In the genomic region with DNA sequence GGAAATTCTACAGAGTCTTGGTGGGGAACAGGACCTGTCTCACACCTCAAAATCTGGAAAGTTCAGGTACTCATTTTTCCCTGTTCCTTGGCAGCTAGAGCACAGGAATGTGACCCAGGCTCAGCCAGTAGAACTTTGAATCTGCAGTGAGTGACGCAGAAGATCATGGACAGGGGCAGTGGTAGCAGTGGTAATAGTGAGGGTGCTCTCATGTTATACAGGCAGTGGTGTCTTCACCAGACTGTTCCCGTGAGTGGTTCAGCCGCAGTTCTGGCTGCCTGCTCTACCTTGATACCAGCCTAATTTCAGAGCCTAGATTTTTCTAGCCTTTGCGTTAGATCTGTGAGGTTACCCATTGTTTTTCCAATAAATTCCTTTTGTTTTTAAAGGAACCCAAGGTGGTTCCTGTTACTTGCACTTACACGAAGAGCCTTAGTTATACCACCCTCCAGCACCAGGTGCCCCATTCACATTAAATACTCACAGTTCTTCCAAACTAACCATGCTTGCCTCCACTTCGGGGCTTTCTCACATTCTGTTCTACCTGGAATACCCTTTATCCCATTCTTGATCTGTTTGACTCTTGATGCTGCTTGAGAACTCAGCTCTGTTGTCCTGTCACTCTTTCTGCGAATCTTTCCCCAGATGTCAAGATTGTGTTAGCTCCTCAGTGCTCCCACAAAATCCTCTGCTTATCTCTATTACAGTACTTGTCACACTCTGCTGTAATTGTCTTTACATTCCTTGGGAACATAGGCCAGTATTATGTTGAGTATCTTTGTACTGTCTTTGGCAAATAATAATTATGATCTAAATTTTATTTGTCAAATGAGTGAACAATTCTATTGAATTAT, we compare ENCODE assay signal across 26 cellular contexts. TPM values are rescaled to one million over a fixed set of nuclear protein-coding genes. Genes with fewer than 3 reads are reported as not detected.
DNase-seq lines count a peak whose midpoint lies in the region; ATAC-seq, FAIRE-seq and TF ChIP-seq lines count a peak whose summit lies in the region.
"Had no signal": no experiment of that assay in that cellular context is flagged by ENCODE, and none has a peak within 500 bp of the region (broad histone marks: within the 10 kb centered on the region; RNA-seq: fewer than 3 reads in every experiment).

No MANE protein-coding gene starts in this region.

- peaks cover 23% of the 10 kb centered on the region for H3K4me1 Mint-ChIP-seq in GM23338
- peaks cover 15% of the 10 kb centered on the region for H3K4me1 Mint-ChIP-seq in progenitor cell of endocrine pancreas (ENCODE audit: low read depth)
- H3K4me1 Mint-ChIP-seq in CD14-positive monocyte: peaks cover 20% of the 10 kb centered on the region

- dilution Hi-C loops in endothelial cell of umbilical vein (cut with MboI; ENCODE audit: extremely low pct_ligation_motif_present, low sequenced_read_pairs): no loop called here

- H3K27ac ChIP-seq in GM23338 (ENCODE audit: low read depth): peak overlapping the region; percentile 39
- peak overlapping the region; percentile 4 for H3K27ac ChIP-seq in OCI-LY1 (ENCODE audit: low read depth, low read length, poor library complexity, severe bottlenecking)
- H3K27ac ChIP-seq in endothelial cell of umbilical vein (ENCODE audit: insufficient read depth, low read depth, low read length): peak overlapping the region; percentile 27
- H3K27ac ChIP-seq: BLaER1 had no signal

- TF ChIP-seq POLR2A in endothelial cell of umbilical vein (IDR thresholded peaks at IDR 0.05; ENCODE audit: low read depth, low read length): no peak

- POLR2A ChIA-PET in endothelial cell of umbilical vein (lab: Charles Lee): no interaction called here

- H2AFZ ChIP-seq in GM23338 (no peak overlapping the region), OCI-LY1 (ENCODE audit: low read length) (no peak overlapping the region), endothelial cell of umbilical vein (ENCODE audit: low read depth, low read length) (no peak overlapping the region)

- no peak overlapping the region for H3K4me3 ChIP-seq in GM23338
- H3K4me3 ChIP-seq in OCI-LY1 (ENCODE audit: low read depth, low read length, poor library complexity, severe bottlenecking): no peak overlapping the region
- H3K4me3 ChIP-seq in endothelial cell of umbilical vein (replicated peaks in 1 of 3; ENCODE audit: insufficient read depth in 1 of 3, low read depth in 1 of 3, low read length in 3 of 3): no peak overlapping the region
- H3K4me3 ChIP-seq: BLaER1, suprapubic skin had no signal

- H3K27me3 ChIP-seq in GM23338 (ENCODE audit: insufficient read depth) (no peaks in the 10 kb centered on the region), OCI-LY1 (ENCODE audit: insufficient read depth, low read length) (no peaks in the 10 kb centered on the region), endothelial cell of umbilical vein (ENCODE audit: control insufficient read depth in 2 of 2, insufficient read depth in 2 of 2, low read length in 2 of 2) (no peaks in the 10 kb centered on the region)
- H3K27me3 ChIP-seq: BLaER1, suprapubic skin had no signal

- no peaks in the 10 kb centered on the region for H3K9me2 ChIP-seq in GM23338 (ENCODE audit: insufficient read depth)
- no peaks in the 10 kb centered on the region for H3K9me2 ChIP-seq in OCI-LY1 (ENCODE audit: low read depth, low read length)

- DNase-seq in GM23338 (ENCODE audit: low spot score): peak; percentile 40
- peak; percentile 64 for DNase-seq in endothelial cell of umbilical vein (ENCODE audit: low read depth, low spot score)
- DNase-seq in progenitor cell of endocrine pancreas (ENCODE audit: low spot score, unreplicated experiment): no peak
- no peak for DNase-seq in ecto neural progenitor cell (ENCODE audit: low spot score)
- DNase-seq in CD14-positive monocyte (ENCODE audit: low spot score): no peak
- DNase-seq: ACHN; activated CD4-positive, alpha-beta T cell treated with anti-CD3 and anti-CD28 coated beads, Interleukin-2, amount 10 ng/mL, durations not matched to agents 24 days and 14 days; activated CD8-positive, alpha-beta memory T cell treated with anti-CD3 and anti-CD28 coated beads, Interleukin-2, amount 10 ng/mL, durations not matched to agents 7 days and 5 days; activated naive CD4-positive, alpha-beta T cell treated with anti-CD3 and anti-CD28 coated beads, Interleukin-2, amount 10 ng/mL, durations not matched to agents 7 days and 5 days; activated T-cell treated with anti-CD3 and anti-CD28 coated beads, Interleukin-2, amount 50 U/mL, for 72 hours; amniotic stem cell; cortex of kidney; HFFc6; NCI-H1092; NCI-H187 treated with DMSO at 0.1 percent for 48 hours; nucleus accumbens; stimulated activated CD4-positive, alpha-beta T cell treated with anti-CD3 and anti-CD28 coated beads, Interleukin-1b, Interleukin-23, amount 100 ng/mL, for 48 hours; T-helper 2 cell had no signal

- H4K20me1 ChIP-seq in GM23338 (replicated peaks; ENCODE audit: insufficient read depth): no peaks in the 10 kb centered on the region; the same call in 1 of the 2 replicates
- H4K20me1 ChIP-seq in OCI-LY1 (ENCODE audit: insufficient read depth, low read length): 0 out of 2 replicates have a peak, but pooled peaks cover 2% of the 10 kb centered on the region
- H4K20me1 ChIP-seq in endothelial cell of umbilical vein (replicated peaks; ENCODE audit: control insufficient read depth, extremely low read depth, insufficient read depth, low read length): no peaks in the 10 kb centered on the region
- H4K20me1 ChIP-seq: BLaER1 had no signal

- H3K9me3 ChIP-seq in OCI-LY1 (ENCODE audit: low read length) (peaks cover 12% of the 10 kb centered on the region), endothelial cell of umbilical vein (replicated peaks; ENCODE audit: control insufficient read depth, insufficient read depth, low read length) (no peaks in the 10 kb centered on the region)
- H3K9me3 ChIP-seq: suprapubic skin had no signal

- H3K79me2 ChIP-seq in GM23338 (replicated peaks; ENCODE audit: insufficient read depth): peaks cover 38% of the 10 kb centered on the region
- peaks cover 81% of the 10 kb centered on the region for H3K79me2 ChIP-seq in OCI-LY1 (ENCODE audit: insufficient read depth, low read length)
- peaks cover 75% of the 10 kb centered on the region for H3K79me2 ChIP-seq in endothelial cell of umbilical vein (ENCODE audit: control insufficient read depth, insufficient read depth, low read length)

- H3K9me3 Mint-ChIP-seq in GM23338 (no peaks in the 10 kb centered on the region; the same call in 2 of the 3 replicates), progenitor cell of endocrine pancreas (ENCODE audit: low read depth) (peaks cover 3% of the 10 kb centered on the region), CD14-positive monocyte (peaks cover 0 to 3% (median 0%) of the 10 kb centered on the region in 7 donors)
- H3K9me3 Mint-ChIP-seq: HFFc6 had no signal

- no peaks in the 10 kb centered on the region; the same call in 1 of the 2 replicates for H3K36me3 ChIP-seq in GM23338 (ENCODE audit: insufficient read depth)
- peaks cover 82% of the 10 kb centered on the region for H3K36me3 ChIP-seq in OCI-LY1 (ENCODE audit: insufficient read depth, low read length)
- H3K36me3 ChIP-seq in endothelial cell of umbilical vein (ENCODE audit: control insufficient read depth in 2 of 2, extremely low read depth in 1 of 2, insufficient read depth in 2 of 2, low read length in 2 of 2): peaks cover 0 to 6% of the 10 kb centered on the region in 2 experiments

- H3K4me3 Mint-ChIP-seq in GM23338 (no peak overlapping the region; the same call in 2 of the 3 replicates), progenitor cell of endocrine pancreas (ENCODE audit: low read depth) (no peak overlapping the region), CD14-positive monocyte (no peak overlapping the region)
- H3K4me3 Mint-ChIP-seq: activated CD4-positive, alpha-beta T cell treated with anti-CD3 and anti-CD28 coated beads, Interleukin-2, amount 10 ng/mL, durations not matched to agents 24 days and 14 days; activated CD8-positive, alpha-beta memory T cell treated with anti-CD3 and anti-CD28 coated beads, Interleukin-2, amount 10 ng/mL, durations not matched to agents 7 days and 5 days; activated naive CD4-positive, alpha-beta T cell treated with anti-CD3 and anti-CD28 coated beads, Interleukin-2, amount 10 ng/mL, durations not matched to agents 7 days and 5 days; activated T-cell treated with anti-CD3 and anti-CD28 coated beads, Interleukin-2, amount 50 U/mL, for 72 hours; HFFc6 had no signal

- H3K9me1 ChIP-seq in endothelial cell of umbilical vein (replicated peaks; ENCODE audit: control insufficient read depth, extremely low read depth, insufficient read depth, low read length): peaks cover 2% of the 10 kb centered on the region

- CTCF ChIA-PET in endothelial cell of umbilical vein (lab: Charles Lee): interaction anchor here (1.2 kb wide), 1 partner anchor 36 kb away, joined by 5 read pairs; no protein-coding TSS in a partner anchor

- H3K9ac ChIP-seq in OCI-LY1 (ENCODE audit: low read length): no peak overlapping the region
- peak overlapping the region; percentile 18 for H3K9ac ChIP-seq in endothelial cell of umbilical vein (replicated peaks; ENCODE audit: extremely low read depth, insufficient read depth, low read length)
- H3K9ac ChIP-seq: BLaER1 had no signal

- H3F3A ChIP-seq in GM23338 (replicated peaks; ENCODE audit: low read depth): no peaks in the 10 kb centered on the region
- H3F3A ChIP-seq in OCI-LY1 (ENCODE audit: insufficient read depth, low read length): peaks cover 3% of the 10 kb centered on the region; the same call in 1 of the 2 replicates

- intact Hi-C loops in endothelial cell of umbilical vein (cut with micrococcal nuclease) (no loop called here), CD14-positive monocyte (cut with micrococcal nuclease) (loop anchor here in 1 of 2 donors (10.0 kb wide), 1 partner anchor 47 kb away; a partner anchor contains a TSS)

- peak overlapping the region; percentile 92 for H3K27ac Mint-ChIP-seq in GM23338
- peak overlapping the region; percentile 59 for H3K27ac Mint-ChIP-seq in progenitor cell of endocrine pancreas
- H3K27ac Mint-ChIP-seq in CD14-positive monocyte: peak overlapping the region in 1 of 7 donors; percentile 2
- H3K27ac Mint-ChIP-seq: activated CD4-positive, alpha-beta T cell treated with anti-CD3 and anti-CD28 coated beads, Interleukin-2, amount 10 ng/mL, durations not matched to agents 24 days and 14 days; activated CD8-positive, alpha-beta memory T cell treated with anti-CD3 and anti-CD28 coated beads, Interleukin-2, amount 10 ng/mL, durations not matched to agents 7 days and 5 days; activated naive CD4-positive, alpha-beta T cell treated with anti-CD3 and anti-CD28 coated beads, Interleukin-2, amount 10 ng/mL, durations not matched to agents 7 days and 5 days; activated T-cell treated with anti-CD3 and anti-CD28 coated beads, Interleukin-2, amount 50 U/mL, for 72 hours; HFFc6 had no signal

- FAIRE-seq in endothelial cell of umbilical vein (lab: Jason Lieb, UNC): no peak
- FAIRE-seq: bronchial epithelial cell, endometrium, keratinocyte had no signal

- H3K27me3 Mint-ChIP-seq in GM23338 (ENCODE audit: insufficient read depth, low read depth, poor library complexity): peaks cover 2% of the 10 kb centered on the region
- H3K27me3 Mint-ChIP-seq in progenitor cell of endocrine pancreas: no peaks in the 10 kb centered on the region
- H3K27me3 Mint-ChIP-seq in CD14-positive monocyte (ENCODE audit: low read depth in 3 of 3): peaks cover 0 to 2% (median 0%) of the 10 kb centered on the region in 3 donors
- H3K27me3 Mint-ChIP-seq: activated CD8-positive, alpha-beta memory T cell treated with anti-CD3 and anti-CD28 coated beads, Interleukin-2, amount 10 ng/mL, durations not matched to agents 7 days and 5 days; activated naive CD4-positive, alpha-beta T cell treated with anti-CD3 and anti-CD28 coated beads, Interleukin-2, amount 10 ng/mL, durations not matched to agents 7 days and 5 days had no signal

- H3K4me1 ChIP-seq in GM23338 (ENCODE audit: insufficient read depth): peaks cover 12% of the 10 kb centered on the region
- H3K4me1 ChIP-seq in OCI-LY1 (ENCODE audit: insufficient read depth, low read length, severe bottlenecking): peaks cover 42% of the 10 kb centered on the region
- H3K4me1 ChIP-seq in endothelial cell of umbilical vein (ENCODE audit: control insufficient read depth, extremely low read depth, insufficient read depth, low read length): peaks cover 60% of the 10 kb centered on the region

- ATAC-seq in GM23338: peak; percentile 79
- no peak for ATAC-seq in HG03460 (IDR thresholded peaks at IDR 0.05; ENCODE audit: unreplicated experiment)
- ATAC-seq in GM18868 (IDR thresholded peaks at IDR 0.05; ENCODE audit: unreplicated experiment): no peak
- ATAC-seq: activated CD8-positive, alpha-beta memory T cell treated with anti-CD3 and anti-CD28 coated beads, Interleukin-2, amount 10 ng/mL, durations not matched to agents 7 days and 5 days; activated T-cell treated with anti-CD3 and anti-CD28 coated beads, Interleukin-2, amount 50 U/mL, for 72 hours had no signal

- BruUV-seq in endothelial cell of umbilical vein (replicated peaks; lab: Mats Ljungman, UMichigan): no TSS peak

- H3K4me2 ChIP-seq in GM23338: no peak overlapping the region
- no peak overlapping the region for H3K4me2 ChIP-seq in OCI-LY1 (ENCODE audit: low read length)
- peak overlapping the region; percentile 25 for H3K4me2 ChIP-seq in endothelial cell of umbilical vein (ENCODE audit: insufficient read depth, low read length)
- H3K4me2 ChIP-seq: BLaER1 had no signal

- H3K36me3 Mint-ChIP-seq in GM23338 (ENCODE audit: low read depth) (peaks cover 25% of the 10 kb centered on the region), progenitor cell of endocrine pancreas (ENCODE audit: insufficient read depth) (peaks cover 11% of the 10 kb centered on the region), CD14-positive monocyte (peaks cover 24 to 26% of the 10 kb centered on the region in 2 donors)

- TF ChIP-seq CTCF in GM23338 (conservative IDR thresholded peaks at IDR 0.05; ENCODE audit: low read depth in 2 of 2) (no peak), OCI-LY1 (IDR thresholded peaks at IDR 0.05; ENCODE audit: low read length) (no peak), endothelial cell of umbilical vein (IDR thresholded peaks at IDR 0.05; ENCODE audit: extremely low read depth in 1 of 2, insufficient read depth in 1 of 2, low read depth in 1 of 2, low read length in 2 of 2) (no peak), progenitor cell of endocrine pancreas (IDR thresholded peaks at IDR 0.05; ENCODE audit: unreplicated experiment) (no peak), CD14-positive monocyte (IDR thresholded peaks at IDR 0.05) (no peak)

RNA-seq across cellular contexts. Expression of a gene that starts 47.8 kb away (rescaled TPM):
- 29.0 and 30.3 TPM in 2 replicates for total RNA-seq in GM23338 (2014; rRNA removed; shearing (Covaris generic))
- polyA plus RNA-seq in GM23338 (2016; fragmentation: Nextera tagmentation; extraction: Ambion mirVana) (28.2 and 33.3 TPM in 2 replicates), endothelial cell of umbilical vein (39.6 and 52.5 TPM in 2 replicates), CD14-positive monocyte (10 to 100 TPM; 13.8 to 26.4 TPM)
- total RNA-seq in endothelial cell of umbilical vein (156 and 165 TPM in 2 replicates), progenitor cell of endocrine pancreas (18.9 and 19.1 TPM in 2 replicates)
- polyA plus RNA-seq in endothelial cell of umbilical vein (2011; cell fraction: cytosol; rRNA removed): 62.4 and 66.8 TPM in 2 replicates
- polyA plus RNA-seq in endothelial cell of umbilical vein (2011; cell fraction: nucleus; rRNA removed): 49.5 and 63.1 TPM in 2 replicates
- 106 and 152 TPM in 2 replicates for polyA plus RNA-seq in endothelial cell of umbilical vein (2012)
- polyA minus RNA-seq in endothelial cell of umbilical vein: 89.0 and 89.6 TPM in 2 replicates
- 16.4 TPM for polyA minus RNA-seq in endothelial cell of umbilical vein (2011; cell fraction: cytosol; rRNA and poly(A)+ RNA removed)
- polyA minus RNA-seq in endothelial cell of umbilical vein (2011; cell fraction: nucleus; rRNA and poly(A)+ RNA removed): 49.5 and 64.0 TPM in 2 replicates

Comparison
In these comparisons a context has a peak if more than half of its experiments do, and no peak if none do; other contexts are left out.
1. DNase-seq: peak in GM23338 (single experiment) and endothelial cell of umbilical vein (single experiment); none in progenitor cell of endocrine pancreas (single experiment), ecto neural progenitor cell (single experiment) and CD14-positive monocyte (single experiment).
2. Peak in every context shown above with its lines, with median percentiles within 50 percentile points of each other: H3K27ac ChIP-seq.